Comparison of ENCODE assay signal across 9 cellular contexts in genomic region chr6:56766806-56767178, GRCh38.
DNase-seq lines count a peak whose midpoint lies in the region; ATAC-seq and TF ChIP-seq lines count a peak whose summit lies in the region.
"Had no signal": no experiment of that assay in that cellular context is flagged by ENCODE, and none has a peak within 500 bp of the region (broad histone marks: within the 10 kb centered on the region; RNA-seq: fewer than 3 reads in every experiment).

No MANE protein-coding gene starts in this region.

- DNase-seq in left ventricle myocardium inferior (no peak), cardiac septum (ENCODE audit: low spot score) (no peak), amniotic stem cell (lab: John Stamatoyannopoulos, UW) (peak; percentile 51), medulla oblongata (ENCODE audit: extremely low spot score) (no peak), NCI-H2081 (lab: John Stamatoyannopoulos, UW) (no peak)
- no peak for DNase-seq in NK-92 treated with Interleukin-12 subunit alpha and Interleukin-12 subunit beta, amount 100 ng/mL, for 24 hours (lab: John Stamatoyannopoulos, UW)
- no peak for DNase-seq in activated CD4-positive, alpha-beta T cell treated with anti-CD3 and anti-CD28 coated beads for 1 hour
- DNase-seq: KBM-7 had no signal

- no peaks in the 10 kb centered on the region for H3K27me3 ChIP-seq in left ventricle myocardium inferior (ENCODE audit: low read depth)

- no peaks in the 10 kb centered on the region for H3K9me3 ChIP-seq in left ventricle myocardium inferior (replicated peaks)

- peaks cover 89% of the 10 kb centered on the region for H3K4me1 ChIP-seq in left ventricle myocardium inferior

- peak overlapping the region; percentile 34 for H3K27ac ChIP-seq in left ventricle myocardium inferior (replicated peaks)

- ATAC-seq in HG03039 (IDR thresholded peaks at IDR 0.05; ENCODE audit: unreplicated experiment), result peak; percentile 81

- no peaks in the 10 kb centered on the region for H3K36me3 ChIP-seq in left ventricle myocardium inferior

- intact Hi-C loops in left ventricle myocardium inferior (cut with micrococcal nuclease), result loop anchor here (10.0 kb wide), 2 partner anchors 62 to 78 kb away; no protein-coding TSS in a partner anchor
- intact Hi-C loops in cardiac septum (cut with DNase I), result no loop called here

- H3K4me3 ChIP-seq in left ventricle myocardium inferior, result no peak overlapping the region

- no peak for TF ChIP-seq CTCF in left ventricle myocardium inferior (IDR thresholded peaks at IDR 0.05; ENCODE audit: borderline replicate concordance)
